8 cellular contexts compared by ENCODE assay signal in genomic region chr2:13006829-13007715, GRCh38.
DNase-seq lines count a peak whose midpoint lies in the region; ATAC-seq, FAIRE-seq and TF ChIP-seq lines count a peak whose summit lies in the region.

No MANE protein-coding gene starts in this region.

- peak; percentile 81 for FAIRE-seq in bronchial epithelial cell (lab: Jason Lieb, UNC)

- no peak overlapping the region for H3K27ac ChIP-seq in WERI-Rb-1

- DNase-seq in SIG-M5 treated with dmso at 0.1 percent for 504 hours (lab: John Stamatoyannopoulos, UW; ENCODE audit: unreplicated experiment) (peak; percentile 65), SIG-M5 (lab: John Stamatoyannopoulos, UW) (no peak), NCI-H2171 (lab: John Stamatoyannopoulos, UW) (peak; percentile 58), WERI-Rb-1 (peak; percentile 78), bronchial epithelial cell (ENCODE audit: low read depth) (peak; percentile 53), kidney glomerular epithelial cell (lab: John Stamatoyannopoulos, UW) (peak; percentile 46)
- DNase-seq in stimulated activated CD4-positive, alpha-beta T cell treated with anti-CD3 and anti-CD28 coated beads, Interleukin-1b, Interleukin-23, amount 100 ng/mL, for 48 hours, result peak; percentile 51

- H3K27me3 ChIP-seq in WERI-Rb-1 (ENCODE audit: insufficient read depth, low read depth, severe bottlenecking) (no peaks in the 10 kb centered on the region), bronchial epithelial cell (ENCODE audit: control insufficient read depth, insufficient read depth, low read length) (no peaks in the 10 kb centered on the region)

- peak; percentile 70 for ATAC-seq in HG02973 (IDR thresholded peaks at IDR 0.05; ENCODE audit: unreplicated experiment)

- H3K4me3 ChIP-seq in WERI-Rb-1 (ENCODE audit: low read depth, low read length) (no peak overlapping the region), bronchial epithelial cell (ENCODE audit: low read depth, low read length) (no peak overlapping the region)

- H3K36me3 ChIP-seq in WERI-Rb-1 (no peaks in the 10 kb centered on the region), bronchial epithelial cell (ENCODE audit: control insufficient read depth, insufficient read depth, low read length) (no peaks in the 10 kb centered on the region)

- TF ChIP-seq CTCF in WERI-Rb-1 (IDR thresholded peaks at IDR 0.05; ENCODE audit: low read depth, low read length), result peak; percentile 78
- peak; percentile 76 for TF ChIP-seq CTCF in bronchial epithelial cell (IDR thresholded peaks at IDR 0.05; ENCODE audit: insufficient read depth, low read length, severe bottlenecking)

- no peaks in the 10 kb centered on the region for H3K9me3 ChIP-seq in WERI-Rb-1 (ENCODE audit: severe bottlenecking)
